12 cellular contexts compared by ENCODE assay signal in genomic region chr20:45918779-45919535, GRCh38. TPM values are rescaled to one million over a fixed set of nuclear protein-coding genes. Genes with fewer than 3 reads are reported as not detected.
DNase-seq lines count a peak whose midpoint lies in the region; ATAC-seq and TF ChIP-seq lines count a peak whose summit lies in the region.
"Had no signal": no experiment of that assay in that cellular context is flagged by ENCODE, and none has a peak within 500 bp of the region (broad histone marks: within the 10 kb centered on the region; RNA-seq: fewer than 3 reads in every experiment).

No MANE protein-coding gene starts in this region.

- 82% methylated on average over 10 of the region's 12 CpGs for WGBS in esophagus muscularis mucosa
- WGBS in suprapubic skin: 81% methylated on average over 12 of the region's 12 CpGs

- intact Hi-C loops in esophagus muscularis mucosa (cut with DNase I): no loop called here

- TF ChIP-seq EP300 in esophagus muscularis mucosa (IDR thresholded peaks at IDR 0.05): no peak
- TF ChIP-seq EP300 in suprapubic skin (IDR thresholded peaks at IDR 0.05): no peak

- peaks cover 32 to 47% (median 38%) of the 10 kb centered on the region in 4 donors for H3K4me1 ChIP-seq in esophagus muscularis mucosa
- H3K4me1 ChIP-seq in mucosa of rectum (ENCODE audit: control insufficient read depth in 2 of 2, insufficient read depth in 2 of 2, low read length in 2 of 2): peaks cover 2 to 6% of the 10 kb centered on the region in 2 donors
- peaks cover 20% of the 10 kb centered on the region for H3K4me1 ChIP-seq in suprapubic skin

- in situ Hi-C loops in ACHN (cut with HindIII; ENCODE audit: low pct_ligation_motif_present, low pct_unique_long_range_greater_than_20kb, low sequenced_read_pairs): no loop called here

- no peak overlapping the region for H3K9ac ChIP-seq in mucosa of rectum (ENCODE audit: low read depth in 1 of 2, low read length in 2 of 2)

- H3K36me3 ChIP-seq in esophagus muscularis mucosa (no peaks in the 10 kb centered on the region), mucosa of rectum (ENCODE audit: control insufficient read depth in 2 of 2, insufficient read depth in 2 of 2, low read length in 2 of 2) (no peaks in the 10 kb centered on the region), suprapubic skin (no peaks in the 10 kb centered on the region)
- H3K36me3 ChIP-seq: SJSA1 had no signal

- H3K9me3 ChIP-seq in esophagus muscularis mucosa: no peaks in the 10 kb centered on the region
- no peaks in the 10 kb centered on the region for H3K9me3 ChIP-seq in mucosa of rectum (ENCODE audit: control insufficient read depth in 2 of 2, low read length in 2 of 2)
- no peaks in the 10 kb centered on the region for H3K9me3 ChIP-seq in suprapubic skin
- H3K9me3 ChIP-seq: SJSA1 had no signal

- H3K27ac ChIP-seq in esophagus muscularis mucosa (replicated peaks in 1 of 4) (peak overlapping the region; percentile 37 to 69 (median 64)), mucosa of rectum (ENCODE audit: low read depth in 2 of 2, low read length in 2 of 2) (peak overlapping the region; percentile 59 to 63), suprapubic skin (peak overlapping the region; percentile 50)
- H3K27ac ChIP-seq: SJSA1 had no signal

- H3K4me3 ChIP-seq in esophagus muscularis mucosa (no peak overlapping the region), mucosa of rectum (ENCODE audit: low read length in 2 of 2) (no peak overlapping the region), suprapubic skin (no peak overlapping the region)
- H3K4me3 ChIP-seq: SJSA1 had no signal

- DNase-seq in amniotic epithelial cell (ENCODE audit: low read depth) (peak; percentile 57), esophagus muscularis mucosa (ENCODE audit: extremely low spot score) (no peak), suprapubic skin (ENCODE audit: low spot score in 2 of 2) (no peak), ACHN (no peak)
- DNase-seq: DMS 273 treated with DMSO at 0.1 percent for 48 hours, nephron progenitor cell had no signal

- no peaks in the 10 kb centered on the region for H3K27me3 ChIP-seq in esophagus muscularis mucosa
- no peaks in the 10 kb centered on the region for H3K27me3 ChIP-seq in mucosa of rectum (ENCODE audit: control insufficient read depth in 2 of 2, insufficient read depth in 2 of 2, low read length in 2 of 2)
- H3K27me3 ChIP-seq in suprapubic skin: no peaks in the 10 kb centered on the region
- H3K27me3 ChIP-seq: SJSA1 had no signal

- ATAC-seq in GM21367 (IDR thresholded peaks at IDR 0.05; ENCODE audit: unreplicated experiment) (no peak), HG03135 (IDR thresholded peaks at IDR 0.05; ENCODE audit: unreplicated experiment) (no peak), GM21825 (IDR thresholded peaks at IDR 0.05; ENCODE audit: unreplicated experiment) (no peak)
- ATAC-seq: HCT116 had no signal

- TF ChIP-seq POLR2A in esophagus muscularis mucosa (IDR thresholded peaks at IDR 0.05; ENCODE audit: low read depth) (no peak), suprapubic skin (IDR thresholded peaks at IDR 0.05) (no peak)

- TF ChIP-seq CTCF in esophagus muscularis mucosa (IDR thresholded peaks at IDR 0.05) (no peak), suprapubic skin (IDR thresholded peaks at IDR 0.05) (no peak)

RNA-seq across cellular contexts. Expression of gene PLTP, which starts 7.0 kb away (rescaled TPM):
- total RNA-seq in esophagus muscularis mucosa (100 to 1,000 TPM; 109 to 342 (median 176) TPM), suprapubic skin (100 to 1,000 TPM in 1 of 4 donors, 10 to 100 TPM in 3; 49.2 to 138 (median 70.4) TPM)

RNA-seq across cellular contexts. Expression of gene PCIF1, which starts 15.5 kb away (rescaled TPM):
- total RNA-seq in esophagus muscularis mucosa (10 to 100 TPM; 35.3 to 51.2 (median 37.2) TPM), suprapubic skin (10 to 100 TPM; 37.2 to 70.3 (median 42.4) TPM)

RNA-seq across cellular contexts. Expression of gene CTSA, which starts 27.8 kb away (rescaled TPM):
- total RNA-seq in esophagus muscularis mucosa (10 to 100 TPM; 44.8 to 70.2 (median 48.3) TPM), suprapubic skin (100 to 1,000 TPM in 3 of 4 donors, 10 to 100 TPM in 1; 95.5 to 133 (median 120) TPM)

RNA-seq across cellular contexts. Expression of gene NEURL2, which starts 27.9 kb away (rescaled TPM):
- total RNA-seq in esophagus muscularis mucosa (10 to 100 TPM; 10.8 to 16.1 (median 13.0) TPM), suprapubic skin (10 to 100 TPM in 1 of 4 donors, 1 to 10 TPM in 3; 4.2 to 11.5 (median 5.7) TPM)

RNA-seq across cellular contexts. Expression of gene SPATA25, which starts 31.5 kb away (rescaled TPM):
- 1 to 10 TPM; 1.7 to 4.6 (median 3.0) TPM for total RNA-seq in esophagus muscularis mucosa
- 10 to 100 TPM in 1 of 4 donors, 1 to 10 TPM in 2, not detected in 1; 1.9 to 12.9 (median 6.4) TPM for total RNA-seq in suprapubic skin
